10 cellular contexts compared by ENCODE assay signal in the genomic region with DNA sequence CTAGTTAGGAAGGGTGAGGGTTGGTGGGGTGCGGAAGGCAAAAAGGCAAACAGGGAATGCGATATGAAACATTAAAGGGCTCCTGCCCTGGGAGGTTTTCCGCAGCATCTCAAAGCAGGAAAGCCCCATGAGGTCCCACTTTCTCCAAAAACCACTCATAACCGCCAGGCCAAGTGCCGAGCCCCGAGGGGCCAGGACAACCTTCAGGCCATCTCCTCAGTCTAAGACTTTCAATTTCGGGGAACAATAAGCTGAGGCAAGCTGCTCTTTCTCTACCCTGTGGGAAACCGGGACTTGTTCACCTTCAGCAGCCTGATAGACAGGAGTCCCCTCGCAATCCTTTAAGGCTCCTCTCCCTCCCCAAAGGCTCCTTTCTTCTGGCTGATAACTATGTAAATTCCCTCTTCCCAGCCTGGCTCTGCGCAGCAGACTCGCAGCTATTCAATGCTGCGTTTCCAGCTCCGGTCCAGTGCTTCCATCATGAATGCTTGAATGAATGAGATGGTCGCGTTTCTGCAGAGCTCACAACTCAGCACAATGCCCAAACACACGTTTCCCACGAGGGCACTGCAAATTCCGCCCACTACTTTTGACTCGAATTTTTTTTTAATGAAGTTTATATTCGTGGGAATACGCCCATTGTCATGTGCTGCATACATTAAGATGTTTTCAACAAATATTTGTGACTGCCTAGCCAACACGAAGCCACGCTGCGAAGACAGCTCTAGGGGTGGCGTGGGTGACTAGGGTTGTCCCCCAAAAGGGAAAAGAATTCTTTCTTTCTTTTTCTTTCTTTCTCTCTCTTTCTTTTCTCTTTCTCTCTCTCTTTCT. TPM values are rescaled to one million over a fixed set of nuclear protein-coding genes. Genes with fewer than 3 reads are reported as not detected.
DNase-seq lines count a peak whose midpoint lies in the region; ATAC-seq, FAIRE-seq and TF ChIP-seq lines count a peak whose summit lies in the region.
"Had no signal": no experiment of that assay in that cellular context is flagged by ENCODE, and none has a peak within 500 bp of the region (broad histone marks: within the 10 kb centered on the region; RNA-seq: fewer than 3 reads in every experiment).

No MANE protein-coding gene starts in this region.

- no peak overlapping the region for H4K91ac ChIP-seq in H1 (replicated peaks; ENCODE audit: insufficient read length, low read length)

- no peak for TF ChIP-seq EP300 in H1 (IDR thresholded peaks at IDR 0.05; ENCODE audit: borderline replicate concordance in 1 of 2, low read depth in 2 of 2, low read length in 2 of 2)

- peaks cover 14% of the 10 kb centered on the region for H3K4me1 Mint-ChIP-seq in nephron

- H3K18ac ChIP-seq in H1 (ENCODE audit: extremely low read depth, low read length) = no peak overlapping the region; the same call in 1 of the 2 replicates

- H3K9me3 Mint-ChIP-seq in nephron = peaks cover 10% of the 10 kb centered on the region

- H3K23ac ChIP-seq in H1 (ENCODE audit: insufficient read length) = no peak overlapping the region

- no peak for TF ChIP-seq RAD21 in H1 (IDR thresholded peaks at IDR 0.05 in 1 of 2, conservative IDR thresholded peaks at IDR 0.05 in 1 of 2; ENCODE audit: low read depth in 2 of 2, low read length in 2 of 2)

- H2BK20ac ChIP-seq in H1 (ENCODE audit: low read length) = no peak overlapping the region

- no peak overlapping the region for H3K27ac ChIP-seq in H1 (ENCODE audit: low read depth, low read length)

- H2BK12ac ChIP-seq in H1 (ENCODE audit: low read depth, low read length) = 0 out of 2 replicates have a peak overlapping the region, but pooled peaks have one; percentile 39

- ATAC-seq in HG02973 (IDR thresholded peaks at IDR 0.05; ENCODE audit: unreplicated experiment) (no peak), GM21717 (IDR thresholded peaks at IDR 0.05; ENCODE audit: unreplicated experiment) (no peak)

- peaks cover 0 to 2% of the 10 kb centered on the region in 2 experiments for H4K20me1 ChIP-seq in H1 (replicated peaks in 1 of 2; ENCODE audit: control insufficient read depth in 1 of 2, insufficient read depth in 2 of 2, low read length in 2 of 2)

- CTCF ChIA-PET in H1 (lab: Charles Lee; ENCODE audit: partially characterized antibody) = interaction anchor here (0.7 to 2.6 kb wide), 3 partner anchors 14 to 78 kb away, joined by 3 to 7 read pairs (median 4); no protein-coding TSS in a partner anchor

- H3K27ac Mint-ChIP-seq in nephron = peak overlapping the region; percentile 24 to 78 (median 53)

- peaks cover 2 to 5% (median 2%) of the 10 kb centered on the region in 4 experiments; a peak in 4 of 7 replicates for H3K4me1 ChIP-seq in H1 (replicated peaks in 1 of 4; ENCODE audit: control insufficient read depth in 3 of 4, insufficient read depth in 4 of 4, low read length in 3 of 4)

- no peak overlapping the region for H4K5ac ChIP-seq in H1 (ENCODE audit: insufficient read length, low read depth, low read length)

- TF ChIP-seq POLR2A in H1 (IDR thresholded peaks at IDR 0.05; ENCODE audit: control extremely low read depth in 1 of 2, low read depth in 2 of 2, low read length in 2 of 2) = no peak

- H2AK5ac ChIP-seq in H1 (ENCODE audit: low read depth, low read length) = no peak overlapping the region

- H3K36me3 Mint-ChIP-seq in nephron (ENCODE audit: low read depth) = peaks cover 9% of the 10 kb centered on the region

- H3K14ac ChIP-seq in H1 (ENCODE audit: insufficient read length) = no peak overlapping the region

- 6% methylated on average over 25 of the region's 25 CpGs; no CpG with 5 or more reads in 1 of the 2 experiments for WGBS in H1 (ENCODE audit: extremely low coverage in 1 of 2, insufficient coverage in 1 of 2, insufficient read length in 1 of 2, insufficient replicate concordance in 2 of 2, low coverage in 1 of 2, low lambda C conversion rate in 2 of 2, missing lambda C conversion rate in 1 of 2), 2 experiments

- H3K79me1 ChIP-seq in H1 (ENCODE audit: low read depth, low read length) = no peaks in the 10 kb centered on the region

- no peak overlapping the region for H3K56ac ChIP-seq in H1 (replicated peaks; ENCODE audit: insufficient read length, low read depth, low read length)

- H3K27me3 ChIP-seq in MG63 (peaks cover 23% of the 10 kb centered on the region), H1 (replicated peaks in 1 of 4; ENCODE audit: control insufficient read depth in 3 of 4, extremely low read depth in 1 of 4, insufficient read depth in 3 of 4, low read length in 3 of 4) (peaks cover 0 to 10% (median 1%) of the 10 kb centered on the region in 4 experiments; a peak in 4 of 7 replicates)

- peaks cover 0 to 33% of the 10 kb centered on the region in 2 experiments; a peak in 2 of 4 replicates for H3K79me2 ChIP-seq in H1 (ENCODE audit: control insufficient read depth in 1 of 2, insufficient read depth in 2 of 2, low read length in 2 of 2)

- H3K9me3 ChIP-seq in MG63 (no peaks in the 10 kb centered on the region; the same call in 1 of the 2 replicates), H1 (ENCODE audit: insufficient read depth in 2 of 2, low read depth in 1 of 2, low read length in 1 of 2) (no peaks in the 10 kb centered on the region; a peak in 1 of 4 replicates)

- peaks cover 59% of the 10 kb centered on the region for H3K27me3 Mint-ChIP-seq in nephron (ENCODE audit: low read depth)

- H3K23me2 ChIP-seq in H1 (ENCODE audit: low read depth, low read length) = peaks cover 11% of the 10 kb centered on the region

- POLR2A ChIA-PET in H1 (lab: Charles Lee; ENCODE audit: partially characterized antibody) = interaction anchor here (1.5 to 1.9 kb wide), 2 partner anchors 12 to 49 kb away, joined by 3 to 5 read pairs; no protein-coding TSS in a partner anchor

- H3K4me3 ChIP-seq in AG10803 (ENCODE audit: low read length) (peak overlapping the region; percentile 26; the same call in 1 of the 2 replicates), MG63 (peak overlapping the region; percentile 41), H1 (ENCODE audit: extremely low read depth in 1 of 4, insufficient read depth in 2 of 4, low read depth in 3 of 4, low read length in 4 of 4) (peak overlapping the region; percentile 51 to 91 (median 78))

- peak overlapping the region in 1 of 4 experiments; percentile 50; a peak in 3 of 7 replicates for H3K9ac ChIP-seq in H1 (replicated peaks in 1 of 4; ENCODE audit: extremely low read depth in 1 of 4, low read depth in 3 of 4, low read length in 3 of 4)

- H3K4me3 Mint-ChIP-seq in nephron = peak overlapping the region; percentile 87 to 91 (median 89)

- H2BK5ac ChIP-seq in H1 (ENCODE audit: low read depth, low read length) = no peak overlapping the region

- H3K36me3 ChIP-seq in MG63 (no peaks in the 10 kb centered on the region), H1 (ENCODE audit: control insufficient read depth in 2 of 4, insufficient read depth in 4 of 4, low read length in 3 of 4) (no peaks in the 10 kb centered on the region)

- H4K8ac ChIP-seq in H1 (ENCODE audit: extremely low read depth, insufficient read depth, low read length) = 0 out of 2 replicates have a peak overlapping the region, but pooled peaks have one; percentile 35

- no peak for TF ChIP-seq CTCF in AG10803 (conservative IDR thresholded peaks at IDR 0.05; ENCODE audit: low read length)
- no peak for TF ChIP-seq CTCF in H1 (IDR thresholded peaks at IDR 0.05; ENCODE audit: control extremely low read depth in 1 of 3, insufficient read depth in 1 of 3, low read depth in 1 of 3, low read length in 3 of 3)
- TF ChIP-seq CTCF in nephron (IDR thresholded peaks at IDR 0.05; ENCODE audit: unreplicated experiment in 3 of 3) = no peak

- H3K4me2 ChIP-seq in H1 (ENCODE audit: insufficient read depth in 1 of 2, low read depth in 2 of 2, low read length in 2 of 2) = peak overlapping the region; percentile 94 to 98

- H2AFZ ChIP-seq in H1 (ENCODE audit: low read length) = no peak overlapping the region

- FAIRE-seq in H1 (lab: Jason Lieb, UNC) = peak; percentile 63
- FAIRE-seq: bronchial epithelial cell, GM18507 had no signal

- no peak for DNase-seq in AG10803 (ENCODE audit: low read depth)
- no peak for DNase-seq in MG63
- DNase-seq in H1 (ENCODE audit: low read depth in 1 of 2, low spot score in 2 of 2) = peak; percentile 23 to 52
- no peak for DNase-seq in epidermal melanocyte (ENCODE audit: insufficient read length, low spot score)
- DNase-seq in HT-29 (ENCODE audit: low spot score) = no peak

- H3K4ac ChIP-seq in H1 (replicated peaks; ENCODE audit: insufficient read length, low read depth, low read length) = no peak overlapping the region

- no peak overlapping the region for H2BK15ac ChIP-seq in H1 (ENCODE audit: low read length)

- no peak overlapping the region for H2BK120ac ChIP-seq in H1 (replicated peaks; ENCODE audit: low read depth, low read length)

TF ChIP-seq in H1, 55 proteins besides CTCF, POLR2A, EP300 and RAD21:
- TF ChIP-seq ASH2L (IDR thresholded peaks at IDR 0.05; ENCODE audit: low read length) = no peak
- 0 out of 2 replicates have a peak, but pooled peaks have one; percentile 11 for TF ChIP-seq TAF1 (IDR thresholded peaks at IDR 0.05; ENCODE audit: low read depth, low read length)
- no peak for TF ChIP-seq EGR1 (IDR thresholded peaks at IDR 0.05; ENCODE audit: borderline replicate concordance, low read depth, low read length)
- peak; percentile 60; the same call in 1 of the 2 replicates for TF ChIP-seq RBBP5 (IDR thresholded peaks at IDR 0.05; ENCODE audit: borderline replicate concordance, low read depth, low read length)
- TF ChIP-seq KDM4A (IDR thresholded peaks at IDR 0.05; ENCODE audit: low read depth, low read length, severe bottlenecking) = peak; percentile 15
- 0 out of 4 replicates have a peak, but pooled peaks of 1 of the 2 experiments have one; percentile 4 for TF ChIP-seq HDAC2 (IDR thresholded peaks at IDR 0.05; ENCODE audit: borderline replicate concordance in 1 of 2, low read depth in 2 of 2, low read length in 2 of 2)

RNA-seq across cellular contexts. Expression of a gene that starts 1.4 kb away (rescaled TPM):
- total RNA-seq in MG63 (2014; rRNA removed; shearing (Covaris generic); ENCODE audit: low replicate concordance) = 1.1 and 1.6 TPM in 2 replicates
- 48.7 and 48.8 TPM in 2 replicates for total RNA-seq in H1 (2021; fragmentation: NEBNext Ultra II Directional; extraction: Animal tissue kit (Norgen Biotek cat#: 25700))
- 24.8 and 30.4 TPM in 2 replicates for polyA plus RNA-seq in H1 (2011; rRNA removed)
- 30.7 TPM for polyA plus RNA-seq in H1 (2011; cell fraction: cytosol; rRNA removed)
- 93.8 TPM for polyA plus RNA-seq in H1 (2011; cell fraction: nucleus; rRNA removed)
- 40.3 to 50.4 TPM (median 47.6 TPM) in 4 replicates for polyA plus RNA-seq in H1 (2012, experiment 1 of 2)
- polyA plus RNA-seq in H1 (2012, experiment 2 of 2) = 4.7 TPM
- polyA plus RNA-seq in H1 (2013, experiment 1 of 2) = 53.7 TPM
- 39.0 TPM for polyA plus RNA-seq in H1 (2013, experiment 2 of 2)
- 83.6 and 118 TPM in 2 replicates for polyA minus RNA-seq in H1 (2011; rRNA and poly(A)+ RNA removed)
- polyA minus RNA-seq in H1 (2011; cell fraction: cytosol; rRNA and poly(A)+ RNA removed) = 36.4 TPM
- 65.3 TPM for polyA minus RNA-seq in H1 (2011; cell fraction: nucleus; rRNA and poly(A)+ RNA removed)
- not detected in 2 replicates for total RNA-seq in HT-29 (2014; rRNA removed; shearing (Covaris generic))

Comparison
In these comparisons a context has a peak if more than half of its experiments do, and no peak if none do; other contexts are left out.
1. DNase-seq: peak in H1 (2 of 2); none in AG10803 (single experiment), MG63 (single experiment), epidermal melanocyte (single experiment) and HT-29 (single experiment).
2. H3K4me3 ChIP-seq: peak in every context shown above with its lines; median percentile 78 in H1; 41 in MG63; 26 in AG10803.
3. RNA of a gene that starts 1.4 kb away (total RNA-seq): 48.7 to 48.8 TPM in H1; 1.1 to 1.6 TPM in MG63 and not detected in HT-29; every median in the first group is over 10 times any median in the second.